In the genomic region with DNA sequence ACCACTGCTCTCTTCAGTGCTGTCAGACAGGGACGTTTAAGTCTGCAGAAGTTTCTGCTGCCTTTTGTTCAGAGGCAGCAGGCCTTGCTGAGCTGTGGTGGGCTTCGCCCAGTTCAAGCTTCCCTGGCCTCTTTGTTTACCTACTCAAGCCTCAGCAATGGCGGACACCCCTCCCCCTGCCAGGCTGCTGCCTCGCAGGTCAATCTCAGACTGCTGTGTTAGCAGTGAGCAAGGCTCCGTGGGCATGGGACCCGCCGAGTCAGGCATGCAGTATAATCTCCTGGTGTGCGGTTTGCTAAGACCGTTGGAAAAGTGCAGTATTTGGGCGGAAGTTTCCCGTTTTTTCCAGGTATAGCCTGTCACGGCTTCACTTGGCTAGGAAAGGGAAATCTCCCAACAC, we compare ENCODE assay signal across 7 cellular contexts. TPM values are rescaled to one million over a fixed set of nuclear protein-coding genes. Genes with fewer than 3 reads are reported as not detected.
"Had no signal": no experiment of that assay in that cellular context is flagged by ENCODE, and none has a peak within 500 bp of the region (broad histone marks: within the 10 kb centered on the region; RNA-seq: fewer than 3 reads in every experiment).

No MANE protein-coding gene starts in this region.

RNA-seq across cellular contexts. Expression of a gene that starts 41.3 kb away (rescaled TPM):
- total RNA-seq: HT-29, IMR-90, NCI-H460, PC-9, Peyer's patch, RPMI7951, SJCRH30 had no signal
- polyA plus RNA-seq: IMR-90 had no signal
